Comparison of ENCODE assay signal across 19 cellular contexts in genomic region chr1:231163831-231164427, GRCh38. TPM values are rescaled to one million over a fixed set of nuclear protein-coding genes. Genes with fewer than 3 reads are reported as not detected.
DNase-seq lines count a peak whose midpoint lies in the region; ATAC-seq and TF ChIP-seq lines count a peak whose summit lies in the region.
"Had no signal": no experiment of that assay in that cellular context is flagged by ENCODE, and none has a peak within 500 bp of the region (broad histone marks: within the 10 kb centered on the region; RNA-seq: fewer than 3 reads in every experiment).

No MANE protein-coding gene starts in this region.

- intact Hi-C loops in CD4-positive, alpha-beta memory T cell (cut with micrococcal nuclease), result no loop called here
- intact Hi-C loops in mammary epithelial cell (cut with micrococcal nuclease), result no loop called here

- no peak for DNase-seq in CD4-positive, alpha-beta memory T cell
- no peak for DNase-seq in H9
- no peak for DNase-seq in memory B cell (ENCODE audit: low spot score in 2 of 2)
- DNase-seq in osteoblast (ENCODE audit: insufficient read length, low spot score, missing footprints), result peak; percentile 68
- DNase-seq in NAMALWA (ENCODE audit: low spot score), result no peak
- no peak for DNase-seq in mammary epithelial cell
- DNase-seq: Caco-2, EL, NCI-H1930, NCI-H2171, NCI-H446 treated with DMSO at 0.1 percent for 48 hours, NCI-H748 treated with DMSO at 0.1 percent for 48 hours, RPMI8226, SJCRH30 had no signal

- no peak overlapping the region for H2BK12ac ChIP-seq in H9 (ENCODE audit: insufficient read length, low read depth, low read length)

- H3K36me3 ChIP-seq in CD4-positive, alpha-beta memory T cell (ENCODE audit: insufficient read depth, low read length), result no peaks in the 10 kb centered on the region
- H3K36me3 ChIP-seq in osteoblast (ENCODE audit: insufficient read depth, low read length) (no peaks in the 10 kb centered on the region), mammary epithelial cell (ENCODE audit: insufficient read depth, low read length) (no peaks in the 10 kb centered on the region)
- H3K36me3 ChIP-seq: SJCRH30 had no signal

- H2AFZ ChIP-seq in H9 (ENCODE audit: low read length) (no peak overlapping the region), osteoblast (ENCODE audit: low read length) (no peak overlapping the region), mammary epithelial cell (ENCODE audit: low read depth, low read length) (no peak overlapping the region)

- BruUV-seq in mammary epithelial cell (replicated peaks; lab: Mats Ljungman, UMichigan), result no TSS peak

- no peaks in the 10 kb centered on the region for H4K20me1 ChIP-seq in H9 (ENCODE audit: control insufficient read depth, insufficient read depth, insufficient read length)
- no peaks in the 10 kb centered on the region for H4K20me1 ChIP-seq in osteoblast (ENCODE audit: insufficient read depth, low read length)
- H4K20me1 ChIP-seq in mammary epithelial cell (ENCODE audit: insufficient read depth, low read length), result peaks cover 3% of the 10 kb centered on the region

- peaks cover 0 to 16% (median 2%) of the 10 kb centered on the region in 4 donors for H3K4me1 Mint-ChIP-seq in CD4-positive, alpha-beta memory T cell
- H3K4me1 Mint-ChIP-seq in H9 (peaks cover 2 to 7% of the 10 kb centered on the region in 2 experiments; a peak in 2 of 4 replicates), memory B cell (no peaks in the 10 kb centered on the region)

- H3K56ac ChIP-seq in H9 (ENCODE audit: insufficient read length, low read depth, low read length), result no peak overlapping the region

- H3K18ac ChIP-seq in H9 (ENCODE audit: insufficient read length, low read depth, low read length), result no peak overlapping the region

- H3K9me3 ChIP-seq in CD4-positive, alpha-beta memory T cell (ENCODE audit: control insufficient read depth in 1 of 2, low read length in 2 of 2), result no peaks in the 10 kb centered on the region
- H3K9me3 ChIP-seq in H9 (ENCODE audit: control insufficient read depth, low read depth, low read length) (no peaks in the 10 kb centered on the region), osteoblast (ENCODE audit: low read depth, low read length) (no peaks in the 10 kb centered on the region), mammary epithelial cell (replicated peaks; ENCODE audit: insufficient read depth, low read length) (no peaks in the 10 kb centered on the region)
- H3K9me3 ChIP-seq: Caco-2, SJCRH30 had no signal

- TF ChIP-seq CTCF in H9 (conservative IDR thresholded peaks at IDR 0.05) (no peak), osteoblast (IDR thresholded peaks at IDR 0.05; ENCODE audit: extremely low read depth, low read depth, low read length) (no peak), mammary epithelial cell (conservative IDR thresholded peaks at IDR 0.05 in 1 of 2, IDR thresholded peaks at IDR 0.05 in 1 of 2; ENCODE audit: extremely low read depth in 1 of 2, insufficient read depth in 1 of 2, low read depth in 1 of 2, low read length in 2 of 2) (no peak)

- no peak overlapping the region for H4K5ac ChIP-seq in H9 (ENCODE audit: insufficient read length, low read depth, low read length)

- no peak overlapping the region for H2BK15ac ChIP-seq in H9 (ENCODE audit: low read depth, low read length)

- no peak overlapping the region for H3K9ac ChIP-seq in H9 (ENCODE audit: extremely low read depth, insufficient read length, low read length)
- no peak overlapping the region for H3K9ac ChIP-seq in mammary epithelial cell (ENCODE audit: insufficient read depth, low read length)

- in situ Hi-C loops in mammary epithelial cell (cut with MboI; ENCODE audit: low sequenced_read_pairs in 2 of 2), result no loop called here

- POLR2A ChIA-PET in CD4-positive, alpha-beta memory T cell (lab: Charles Lee; ENCODE audit: partially characterized antibody), result no interaction called here

- peaks cover 17% of the 10 kb centered on the region for H3K23me2 ChIP-seq in H9 (ENCODE audit: insufficient read length, low read depth, low read length, poor library complexity, severe bottlenecking)

- H3K27ac Mint-ChIP-seq in CD4-positive, alpha-beta memory T cell, result no peak overlapping the region
- H3K27ac Mint-ChIP-seq in H9, result no peak overlapping the region
- H3K27ac Mint-ChIP-seq in memory B cell, result no peak overlapping the region

- peaks cover 33 to 49% of the 10 kb centered on the region in 2 donors for H3K27me3 Mint-ChIP-seq in CD4-positive, alpha-beta memory T cell
- H3K27me3 Mint-ChIP-seq in H9 (ENCODE audit: low read depth) (peaks cover 92% of the 10 kb centered on the region), memory B cell (peaks cover 25% of the 10 kb centered on the region)

- no peaks in the 10 kb centered on the region for H3K36me3 Mint-ChIP-seq in CD4-positive, alpha-beta memory T cell
- H3K36me3 Mint-ChIP-seq in H9 (ENCODE audit: insufficient read depth in 1 of 3, low read depth in 3 of 3) (no peaks in the 10 kb centered on the region; a peak in 1 of 7 replicates), memory B cell (no peaks in the 10 kb centered on the region)

- no peaks in the 10 kb centered on the region for H3K79me1 ChIP-seq in H9 (ENCODE audit: insufficient read depth, low read depth, low read length, poor library complexity, severe bottlenecking)

- H3T11ph ChIP-seq in H9 (ENCODE audit: low read length), result no peak overlapping the region

- no peak overlapping the region for H3K4me2 ChIP-seq in H9 (ENCODE audit: insufficient read depth, insufficient read length, low read length)
- H3K4me2 ChIP-seq in osteoblast (ENCODE audit: insufficient read depth, low read length), result no peak overlapping the region
- no peak overlapping the region for H3K4me2 ChIP-seq in mammary epithelial cell (ENCODE audit: insufficient read depth, low read depth, low read length)

- no peaks in the 10 kb centered on the region for H3K9me3 Mint-ChIP-seq in CD4-positive, alpha-beta memory T cell
- H3K9me3 Mint-ChIP-seq in H9 (peaks cover 0 to 4% of the 10 kb centered on the region in 2 experiments; a peak in 2 of 5 replicates), memory B cell (no peaks in the 10 kb centered on the region)

- no peak overlapping the region for H3K14ac ChIP-seq in H9 (ENCODE audit: insufficient read depth, low read length)

- CTCF ChIA-PET in CD4-positive, alpha-beta memory T cell (lab: Charles Lee; ENCODE audit: partially characterized antibody), result no interaction called here
- CTCF ChIA-PET in mammary epithelial cell (lab: Charles Lee; ENCODE audit: low non-redundant PET), result no interaction called here

- no peak overlapping the region for H3K4me3 ChIP-seq in CD4-positive, alpha-beta memory T cell (ENCODE audit: low read length in 2 of 2)
- H3K4me3 ChIP-seq in osteoblast (ENCODE audit: insufficient read depth, low read length) (no peak overlapping the region), mammary epithelial cell (replicated peaks in 1 of 3; ENCODE audit: insufficient read depth in 1 of 3, low read depth in 2 of 3, low read length in 3 of 3) (no peak overlapping the region)
- H3K4me3 ChIP-seq: SJCRH30 had no signal

- peaks cover 17% of the 10 kb centered on the region for H3K27me3 ChIP-seq in CD4-positive, alpha-beta memory T cell (ENCODE audit: insufficient read depth, low read length)
- peaks cover 55% of the 10 kb centered on the region for H3K27me3 ChIP-seq in H9 (ENCODE audit: insufficient read depth, low read length)
- peaks cover 49% of the 10 kb centered on the region for H3K27me3 ChIP-seq in osteoblast (ENCODE audit: insufficient read depth, low read length)
- peaks cover 40% of the 10 kb centered on the region for H3K27me3 ChIP-seq in mammary epithelial cell (ENCODE audit: insufficient read depth, low read length)
- H3K27me3 ChIP-seq: SJCRH30 had no signal

- no peak overlapping the region for H2BK20ac ChIP-seq in H9 (ENCODE audit: low read depth, low read length, poor library complexity, severe bottlenecking)

- no peak overlapping the region for H3K27ac ChIP-seq in CD4-positive, alpha-beta memory T cell (ENCODE audit: low read depth, low read length)
- H3K27ac ChIP-seq in H9 (ENCODE audit: insufficient read length, low read depth, low read length) (no peak overlapping the region), osteoblast (ENCODE audit: low read depth, low read length) (no peak overlapping the region), mammary epithelial cell (ENCODE audit: insufficient read depth, low read depth, low read length) (no peak overlapping the region)
- H3K27ac ChIP-seq: C4-2B, HL-60, SJCRH30 had no signal

- no CpG with 5 or more reads among the region's 23 CpGs for WGBS in H9 (ENCODE audit: extremely low coverage, insufficient read length, low lambda C conversion rate)
- 26% methylated on average over 17 of the region's 23 CpGs for WGBS in mammary epithelial cell (ENCODE audit: low coverage, missing lambda C conversion rate)

- no peak overlapping the region for H2BK120ac ChIP-seq in H9 (ENCODE audit: low read depth, low read length, poor library complexity, severe bottlenecking)

- H4K91ac ChIP-seq in H9 (ENCODE audit: insufficient read length, low read depth, low read length), result no peak overlapping the region

- H3K4ac ChIP-seq in H9 (ENCODE audit: low read depth, low read length), result no peak overlapping the region

- H3K79me2 ChIP-seq in H9 (ENCODE audit: insufficient read depth, low read length), result no peaks in the 10 kb centered on the region
- H3K79me2 ChIP-seq in osteoblast (ENCODE audit: insufficient read depth, low read length), result no peaks in the 10 kb centered on the region
- no peaks in the 10 kb centered on the region for H3K79me2 ChIP-seq in mammary epithelial cell (ENCODE audit: insufficient read depth, low read length)

- no peak overlapping the region for H4K8ac ChIP-seq in H9 (replicated peaks; ENCODE audit: insufficient read length, low read depth, low read length)

- peaks cover 5% of the 10 kb centered on the region for H3K4me1 ChIP-seq in CD4-positive, alpha-beta memory T cell (ENCODE audit: insufficient read depth, low read length)
- H3K4me1 ChIP-seq in H9 (ENCODE audit: insufficient read depth, low read length) (no peaks in the 10 kb centered on the region), osteoblast (ENCODE audit: insufficient read depth, low read length) (peaks cover 4% of the 10 kb centered on the region), mammary epithelial cell (ENCODE audit: insufficient read depth, low read length) (peaks cover 17% of the 10 kb centered on the region)
- H3K4me1 ChIP-seq: Caco-2, SJCRH30 had no signal

- no peak overlapping the region for H2AK5ac ChIP-seq in H9 (ENCODE audit: insufficient read length, low read length)

- ATAC-seq in memory B cell (ENCODE audit: low read depth), result peak; percentile 37
- no peak for ATAC-seq in HG03378 (IDR thresholded peaks at IDR 0.05; ENCODE audit: unreplicated experiment)

- no peak overlapping the region for H3K23ac ChIP-seq in H9 (ENCODE audit: insufficient read length, low read depth, low read length)

- H2BK5ac ChIP-seq in H9 (ENCODE audit: insufficient read length, low read length), result no peak overlapping the region

- peak overlapping the region in 6 of 8 donors; percentile 47 to 77 (median 54) for H3K4me3 Mint-ChIP-seq in CD4-positive, alpha-beta memory T cell
- peak overlapping the region; percentile 19 to 55; a peak in 3 of 5 replicates for H3K4me3 Mint-ChIP-seq in H9
- no peak overlapping the region for H3K4me3 Mint-ChIP-seq in memory B cell
- H3K4me3 Mint-ChIP-seq: IgD-negative memory B cell had no signal

- dilution Hi-C loops in mammary epithelial cell (cut with HindIII; ENCODE audit: low sequenced_read_pairs), result no loop called here

RNA-seq across cellular contexts. Expression of gene TRIM67, which starts 2.1 kb away (rescaled TPM):
- total RNA-seq in CD4-positive, alpha-beta memory T cell, result not detected
- polyA plus RNA-seq in CD4-positive, alpha-beta memory T cell, result not detected
- total RNA-seq in H9 (2021) (not detected in 2 replicates), osteoblast (0.29 and 0.36 TPM in 2 replicates), mammary epithelial cell (not detected)
- polyA plus RNA-seq in mammary epithelial cell, result not detected
- not detected for polyA minus RNA-seq in mammary epithelial cell
- total RNA-seq: LHCN-M2, SJCRH30 had no signal
- polyA plus RNA-seq: IgD-negative memory B cell had no signal
